In genomic region chr21:45303111-45303615, GRCh38 we compare ENCODE assay signal across 11 cellular contexts. TPM values are rescaled to one million over a fixed set of nuclear protein-coding genes. Genes with fewer than 3 reads are reported as not detected.
A peak's percentile ranks its signal among the peaks of the same experiment; 100 is the strongest.
DNase-seq lines count a peak whose midpoint lies in the region; ATAC-seq and TF ChIP-seq lines count a peak whose summit lies in the region.
"Had no signal": no experiment of that assay in that cellular context is flagged by ENCODE, and none has a peak within 500 bp of the region (broad histone marks: within the 10 kb centered on the region; RNA-seq: fewer than 3 reads in every experiment).

No MANE protein-coding gene starts in this region.

- no peak overlapping the region for H2BK15ac ChIP-seq in IMR-90 (ENCODE audit: low read depth, low read length)

- H2AK9ac ChIP-seq in IMR-90 (replicated peaks; ENCODE audit: low read depth, low read length, poor library complexity) = no peak overlapping the region

- TF ChIP-seq RAD21 in IMR-90 (IDR thresholded peaks at IDR 0.05; ENCODE audit: low read length) = no peak

- no peak overlapping the region for H3K23ac ChIP-seq in IMR-90 (ENCODE audit: low read depth, low read length)

- peak overlapping the region; percentile 8; the same call in 1 of the 2 replicates for H2BK120ac ChIP-seq in IMR-90 (ENCODE audit: low read depth, low read length)

- H4K20me1 ChIP-seq in IMR-90 (ENCODE audit: insufficient read depth, low read length) = no peaks in the 10 kb centered on the region; the same call in 1 of the 2 replicates

- in situ Hi-C loops in IMR-90 (cut with MboI; ENCODE audit: low sequenced_read_pairs) = no loop called here

- H3K27ac ChIP-seq in IMR-90 (ENCODE audit: insufficient read depth, low read length) = no peak overlapping the region
- peak overlapping the region in 2 of 4 donors; percentile 5 to 56 for H3K27ac ChIP-seq in body of pancreas
- H3K27ac ChIP-seq in subcutaneous abdominal adipose tissue (ENCODE audit: low read depth, low read length) = peak overlapping the region; percentile 67

- 95% methylated on average over 6 of the region's 21 CpGs; no CpG with 5 or more reads in 1 of the 2 experiments for WGBS in IMR-90 (ENCODE audit: extremely low coverage in 2 of 2, insufficient read length in 1 of 2), 2 experiments
- whole genome bisulfite sequencing in body of pancreas, 2 donors = 66 to 67% methylated on average over 15 to 20 of the region's 21 CpGs

- H3K56ac ChIP-seq in IMR-90 (ENCODE audit: extremely low read depth, insufficient read depth, low read length) = no peak overlapping the region

- no peak overlapping the region for H3K14ac ChIP-seq in IMR-90 (replicated peaks; ENCODE audit: low read depth, low read length)

- CTCF ChIA-PET in IMR-90 (lab: Yijun Ruan, JAX) = no interaction called here

- no peak for TF ChIP-seq CTCF in IMR-90 (conservative IDR thresholded peaks at IDR 0.05; ENCODE audit: low read depth, low read length)
- TF ChIP-seq CTCF in body of pancreas (IDR thresholded peaks at IDR 0.05) = no peak
- TF ChIP-seq CTCF in mucosa of descending colon (IDR thresholded peaks at IDR 0.05) = no peak

- POLR2A ChIA-PET in IMR-90 (lab: Charles Lee; ENCODE audit: unreplicated experiment) = no interaction called here

- H3K9me3 ChIP-seq in IMR-90 (ENCODE audit: control insufficient read depth, insufficient read depth, low read length) = no peaks in the 10 kb centered on the region
- H3K9me3 ChIP-seq in body of pancreas = no peaks in the 10 kb centered on the region
- no peaks in the 10 kb centered on the region for H3K9me3 ChIP-seq in mucosa of descending colon
- H3K9me3 ChIP-seq in subcutaneous abdominal adipose tissue (ENCODE audit: control insufficient read depth in 5 of 5, low read length in 5 of 5) = no peaks in the 10 kb centered on the region

- no peak overlapping the region for H3K4me2 ChIP-seq in IMR-90 (ENCODE audit: low read depth, low read length)

- H3K9me1 ChIP-seq in IMR-90 (ENCODE audit: insufficient read depth, low read length) = peaks cover 21% of the 10 kb centered on the region

- H2AK5ac ChIP-seq in IMR-90 (ENCODE audit: low read depth, low read length) = peak overlapping the region; percentile 33; the same call in 1 of the 2 replicates

- intact Hi-C loops in IMR-90 (cut with micrococcal nuclease) (no loop called here), body of pancreas (cut with DNase I) (no loop called here), mucosa of descending colon (cut with DNase I, micrococcal nuclease) (no loop called here)

- no peak overlapping the region for H2AFZ ChIP-seq in IMR-90 (replicated peaks; ENCODE audit: low read length, poor library complexity)

- ATAC-seq in IMR-90 (ENCODE audit: low read depth) = no peak
- no peak for ATAC-seq in body of pancreas
- no peak for ATAC-seq in mucosa of descending colon
- no peak for ATAC-seq in HG03432 (IDR thresholded peaks at IDR 0.05; ENCODE audit: unreplicated experiment)
- ATAC-seq in HG03139 (IDR thresholded peaks at IDR 0.05; ENCODE audit: unreplicated experiment) = no peak

- no peak overlapping the region for H2BK20ac ChIP-seq in IMR-90 (ENCODE audit: low read depth, low read length)

- no peak overlapping the region for H3K9ac ChIP-seq in IMR-90 (ENCODE audit: low read depth, low read length)
- H3K9ac ChIP-seq in subcutaneous abdominal adipose tissue (ENCODE audit: low read length in 5 of 5) = peak overlapping the region in 1 of 5 donors; percentile 33

- H3K4me1 ChIP-seq in IMR-90 (ENCODE audit: control insufficient read depth, insufficient read depth, low read length) (peaks cover 34% of the 10 kb centered on the region), body of pancreas (peaks cover 38% of the 10 kb centered on the region), mucosa of descending colon (ENCODE audit: low read depth) (peaks cover 5% of the 10 kb centered on the region), subcutaneous abdominal adipose tissue (ENCODE audit: control insufficient read depth in 5 of 5, insufficient read depth in 5 of 5, low read length in 5 of 5) (peaks cover 8 to 55% (median 44%) of the 10 kb centered on the region in 5 donors)

- H3K18ac ChIP-seq in IMR-90 (ENCODE audit: low read depth, low read length) = no peak overlapping the region

- H3K4ac ChIP-seq in IMR-90 (ENCODE audit: low read depth, low read length) = no peak overlapping the region

- H2BK5ac ChIP-seq in IMR-90 (ENCODE audit: low read depth, low read length, poor library complexity, severe bottlenecking) = no peak overlapping the region

- no peak overlapping the region for H4K8ac ChIP-seq in IMR-90 (ENCODE audit: low read depth in 2 of 2, low read length in 2 of 2)

- H4K5ac ChIP-seq in IMR-90 (ENCODE audit: low read depth, low read length) = no peak overlapping the region

- TF ChIP-seq POLR2A in IMR-90 (IDR thresholded peaks at IDR 0.05; ENCODE audit: low read depth, low read length) = no peak
- no peak for TF ChIP-seq POLR2A in body of pancreas (IDR thresholded peaks at IDR 0.05)

- H3K27me3 ChIP-seq in IMR-90 (ENCODE audit: control insufficient read depth, insufficient read depth, low read length) = no peaks in the 10 kb centered on the region
- H3K27me3 ChIP-seq in body of pancreas = no peaks in the 10 kb centered on the region
- peaks cover 0 to 19% (median 0%) of the 10 kb centered on the region in 5 donors for H3K27me3 ChIP-seq in subcutaneous abdominal adipose tissue (ENCODE audit: control insufficient read depth in 5 of 5, insufficient read depth in 4 of 5, low read length in 5 of 5)

- DNase-seq in IMR-90 (no peak), body of pancreas (peak in 3 of 4 donors; percentile 1 to 11 (median 5)), mucosa of descending colon (peak in 2 of 3 donors; percentile 19 to 45), NCI-H748 (lab: John Stamatoyannopoulos, UW; ENCODE audit: unreplicated experiment) (no peak)
- DNase-seq: activated effector memory CD4-positive, alpha-beta T cell treated with anti-CD3 and anti-CD28 coated beads, Interleukin-2, amount 50 U/mL, for 16 hours; C1 segment of cervical spinal cord; NCI-H1694 treated with DMSO at 0.1 percent for 48 hours; NCI-H446 had no signal

- peaks cover 2 to 32% of the 10 kb centered on the region in 2 experiments; a peak in 3 of 4 replicates for H3K79me1 ChIP-seq in IMR-90 (ENCODE audit: low read depth in 1 of 2, low read length in 2 of 2)

- dilution Hi-C loops in IMR-90 (cut with HindIII; ENCODE audit: low sequenced_read_pairs, unreplicated experiment) = no loop called here

- H3K4me3 ChIP-seq in IMR-90 (ENCODE audit: insufficient read depth, low read depth, low read length) = no peak overlapping the region
- H3K4me3 ChIP-seq in body of pancreas = no peak overlapping the region
- no peak overlapping the region for H3K4me3 ChIP-seq in mucosa of descending colon
- H3K4me3 ChIP-seq in subcutaneous abdominal adipose tissue (ENCODE audit: low read depth in 1 of 5, low read length in 5 of 5) = no peak overlapping the region

- no TSS peak for BruUV-seq in IMR-90 (replicated peaks; lab: Mats Ljungman, UMichigan)

- H3K36me3 ChIP-seq in IMR-90 (ENCODE audit: control insufficient read depth, insufficient read depth, low read length) (no peaks in the 10 kb centered on the region), body of pancreas (replicated peaks in 1 of 2; ENCODE audit: insufficient read depth in 1 of 2, low read depth in 2 of 2) (no peaks in the 10 kb centered on the region), mucosa of descending colon (ENCODE audit: low read depth) (no peaks in the 10 kb centered on the region), subcutaneous abdominal adipose tissue (ENCODE audit: control insufficient read depth in 5 of 5, insufficient read depth in 5 of 5, low read length in 5 of 5) (no peaks in the 10 kb centered on the region)

- no peak overlapping the region; the same call in 1 of the 2 replicates for H4K91ac ChIP-seq in IMR-90 (ENCODE audit: insufficient read depth, low read depth, low read length)

TF ChIP-seq in IMR-90, 13 proteins besides CTCF, POLR2A, EP300 and RAD21:
- TF ChIP-seq CHD1 (IDR thresholded peaks at IDR 0.05; ENCODE audit: low read depth, low read length) (no peak), NFE2L2 (IDR thresholded peaks at IDR 0.05; ENCODE audit: low read depth, low read length) (no peak), RCOR1 (IDR thresholded peaks at IDR 0.05; ENCODE audit: insufficient replicate concordance, low read length) (no peak), CEBPB (IDR thresholded peaks at IDR 0.05; ENCODE audit: low read depth, low read length) (no peak), ELK1 (IDR thresholded peaks at IDR 0.05; ENCODE audit: borderline replicate concordance, low read depth, low read length) (no peak), RFX5 (IDR thresholded peaks at IDR 0.05; ENCODE audit: low read depth, low read length) (no peak), SMC3 (IDR thresholded peaks at IDR 0.05; ENCODE audit: low read depth, low read length) (no peak), FOS (IDR thresholded peaks at IDR 0.05; ENCODE audit: low read depth, low read length) (no peak), MAZ (IDR thresholded peaks at IDR 0.05; ENCODE audit: borderline replicate concordance, low read depth, low read length) (no peak), MAFK (IDR thresholded peaks at IDR 0.05; ENCODE audit: low read depth, low read length) (no peak)
- TF ChIP-seq, protein P1, sequence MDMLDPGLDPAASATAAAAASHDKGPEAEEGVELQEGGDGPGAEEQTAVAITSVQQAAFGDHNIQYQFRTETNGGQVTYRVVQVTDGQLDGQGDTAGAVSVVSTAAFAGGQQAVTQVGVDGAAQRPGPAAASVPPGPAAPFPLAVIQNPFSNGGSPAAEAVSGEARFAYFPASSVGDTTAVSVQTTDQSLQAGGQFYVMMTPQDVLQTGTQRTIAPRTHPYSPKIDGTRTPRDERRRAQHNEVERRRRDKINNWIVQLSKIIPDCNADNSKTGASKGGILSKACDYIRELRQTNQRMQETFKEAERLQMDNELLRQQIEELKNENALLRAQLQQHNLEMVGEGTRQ (IDR thresholded peaks at IDR 0.05; ENCODE audit: low read depth, low read length) = no peak

RNA-seq across cellular contexts. Expression of gene POFUT2, which starts 15.5 kb away (rescaled TPM):
- total RNA-seq in IMR-90 (2012; rRNA removed) = 18.8 and 23.9 TPM in 2 replicates
- 58.5 and 59.3 TPM in 2 replicates for polyA plus RNA-seq in IMR-90 (2012; rRNA removed)
- 46.5 and 53.6 TPM in 2 replicates for polyA plus RNA-seq in IMR-90 (2012; cell fraction: cytosol; rRNA removed)
- polyA plus RNA-seq in IMR-90 (2012; cell fraction: nucleus; rRNA removed; ENCODE audit: low replicate concordance) = 236 and 251 TPM in 2 replicates
- 10 to 100 TPM; 16.3 to 46.1 TPM for total RNA-seq in body of pancreas
- 10 to 100 TPM; 26.4 to 38.0 (median 29.8) TPM for total RNA-seq in mucosa of descending colon

Comparison
In these comparisons a context has a peak if more than half of its experiments do, and no peak if none do; other contexts are left out.
1. DNase-seq: peak in body of pancreas (3 of 4) and mucosa of descending colon (2 of 3); none in IMR-90 (single experiment) and NCI-H748 (single experiment).